In genomic region chr12:48542300-48542928, GRCh38 we compare ENCODE assay signal across 8 cellular contexts.
A peak's percentile ranks its signal among the peaks of the same experiment; 100 is the strongest.
DNase-seq lines count a peak whose midpoint lies in the region; ATAC-seq and TF ChIP-seq lines count a peak whose summit lies in the region.

No MANE protein-coding gene starts in this region.

- H3K4me3 ChIP-seq in NB4 (ENCODE audit: low read depth, low read length) (no peak overlapping the region), fibroblast of mammary gland (ENCODE audit: control insufficient read depth, low read depth, low read length) (no peak overlapping the region)

- TF ChIP-seq CTCF in NB4 (IDR thresholded peaks at IDR 0.05; ENCODE audit: low read depth, low read length): peak; percentile 84
- TF ChIP-seq CTCF in fibroblast of mammary gland (conservative IDR thresholded peaks at IDR 0.05; ENCODE audit: control insufficient read depth, insufficient read depth, low read depth, low read length): peak; percentile 88

- peak; percentile 1 for DNase-seq in NCI-H510A treated with DMSO at 0.1 percent for 48 hours (lab: John Stamatoyannopoulos, UW)
- no peak for DNase-seq in NCI-H510A (lab: John Stamatoyannopoulos, UW)
- peak; percentile 63 for DNase-seq in NB4 (ENCODE audit: low read depth)
- DNase-seq in activated CD4-positive, alpha-beta T cell treated with anti-CD3 and anti-CD28 coated beads, Interleukin-2, amount 50 U/mL, for 1 hour: peak; percentile 57
- peak; percentile 38 for DNase-seq in fibroblast of mammary gland (ENCODE audit: low read depth)
- DNase-seq in stimulated activated CD4-positive, alpha-beta T cell treated with anti-CD3 and anti-CD28 coated beads, Interleukin-12 subunit alpha, Interleukin-12 subunit beta, amount 100 ng/mL, for 24 hours (ENCODE audit: low read depth in 2 of 2): peak; percentile 1 to 41
- no peak for DNase-seq in NCI-H2171 (lab: John Stamatoyannopoulos, UW)

- ATAC-seq in GM18520 (IDR thresholded peaks at IDR 0.05; ENCODE audit: unreplicated experiment): no peak

- TF ChIP-seq POLR2A in NB4 (IDR thresholded peaks at IDR 0.05; ENCODE audit: extremely low read depth, insufficient read length): no peak

Comparison
In these comparisons a context has a peak if more than half of its experiments do, and no peak if none do; other contexts are left out.
1. DNase-seq: peak in NCI-H510A treated with DMSO at 0.1 percent for 48 hours (single experiment), NB4 (single experiment), activated CD4-positive, alpha-beta T cell treated with anti-CD3 and anti-CD28 coated beads, Interleukin-2, amount 50 U/mL, for 1 hour (single experiment), fibroblast of mammary gland (single experiment) and stimulated activated CD4-positive, alpha-beta T cell treated with anti-CD3 and anti-CD28 coated beads, Interleukin-12 subunit alpha, Interleukin-12 subunit beta, amount 100 ng/mL, for 24 hours (2 of 2); none in NCI-H510A (single experiment) and NCI-H2171 (single experiment).